21 cellular contexts compared by ENCODE assay signal in the genomic region with DNA sequence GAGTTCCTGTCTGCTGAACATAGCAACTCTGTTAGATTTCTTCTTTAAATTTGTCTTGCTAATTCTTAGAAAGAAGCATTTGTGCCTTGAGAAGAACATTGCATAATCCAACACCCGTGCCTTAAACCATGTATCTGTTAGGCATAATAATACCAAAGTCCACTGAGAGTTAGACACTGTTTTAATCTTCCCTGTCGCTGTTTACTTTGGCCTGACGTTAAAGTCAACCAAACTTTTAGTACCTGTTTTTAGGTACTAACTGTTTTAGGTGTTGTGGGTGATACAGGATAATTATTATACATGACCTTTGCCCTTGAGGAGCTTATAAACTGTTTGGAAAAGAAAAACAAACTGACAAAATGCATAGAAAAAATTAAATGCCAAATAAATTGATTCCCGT. TPM values are rescaled to one million over a fixed set of nuclear protein-coding genes. Genes with fewer than 3 reads are reported as not detected.
DNase-seq lines count a peak whose midpoint lies in the region; ATAC-seq and TF ChIP-seq lines count a peak whose summit lies in the region.
"Had no signal": no experiment of that assay in that cellular context is flagged by ENCODE, and none has a peak within 500 bp of the region (broad histone marks: within the 10 kb centered on the region; RNA-seq: fewer than 3 reads in every experiment).

No MANE protein-coding gene starts in this region.

- H3K27ac Mint-ChIP-seq in stimulated activated memory B cell treated with anti-CD40 and anti-IgM and Interleukin-4, amounts not matched to agents 10 μg/mL and 1 μg/mL and 100 μg/mL, for 72 hours: peak overlapping the region; percentile 74
- H3K27ac Mint-ChIP-seq in CD14-positive monocyte: no peak overlapping the region

- H3K27ac ChIP-seq in SU-DHL-6 (ENCODE audit: low read depth, low read length) (peak overlapping the region; percentile 14; the same call in 1 of the 2 replicates), liver (ENCODE audit: low read depth in 1 of 2, low read length in 2 of 2) (peak overlapping the region; percentile 56 to 60)
- H3K27ac ChIP-seq: coronary artery, heart left ventricle, testis had no signal

- no peaks in the 10 kb centered on the region for H3K27me3 Mint-ChIP-seq in stimulated activated memory B cell treated with anti-CD40 and anti-IgM and Interleukin-4, amounts not matched to agents 10 μg/mL and 1 μg/mL and 100 μg/mL, for 72 hours
- peaks cover 0 to 1% (median 0%) of the 10 kb centered on the region in 3 donors for H3K27me3 Mint-ChIP-seq in CD14-positive monocyte (ENCODE audit: low read depth in 3 of 3)
- H3K27me3 Mint-ChIP-seq: IgD-negative memory B cell had no signal

- ATAC-seq in stimulated activated memory B cell treated with anti-CD40 and anti-IgM and Interleukin-4, amounts not matched to agents 10 μg/mL and 1 μg/mL and 100 μg/mL, for 72 hours: no peak
- ATAC-seq in HG03139 (IDR thresholded peaks at IDR 0.05; ENCODE audit: unreplicated experiment): no peak
- ATAC-seq: heart left ventricle, PC-3, sciatic nerve had no signal

- intact Hi-C loops in CD14-positive monocyte (cut with micrococcal nuclease): no loop called here

- H3K4me3 ChIP-seq in SU-DHL-6 (ENCODE audit: insufficient read depth, low read length, poor library complexity, severe bottlenecking): no peak overlapping the region
- H3K4me3 ChIP-seq in liver (ENCODE audit: low read depth in 1 of 3, low read length in 3 of 3): no peak overlapping the region
- H3K4me3 ChIP-seq: coronary artery, heart left ventricle, MG63, testis had no signal

- TF ChIP-seq RAD21 in liver (IDR thresholded peaks at IDR 0.05): peak; percentile 22 to 33

- H2AFZ ChIP-seq in SU-DHL-6 (ENCODE audit: low read depth, low read length, severe bottlenecking): no peak overlapping the region

- H3K9me2 ChIP-seq in SU-DHL-6 (replicated peaks; ENCODE audit: insufficient read depth, low read length): no peaks in the 10 kb centered on the region

- peaks cover 8 to 31% (median 21%) of the 10 kb centered on the region in 4 donors for H3K4me1 ChIP-seq in liver (ENCODE audit: control insufficient read depth in 4 of 4, insufficient read depth in 4 of 4, low read length in 3 of 4)
- H3K4me1 ChIP-seq: heart left ventricle, testis had no signal

- no peak overlapping the region for H3K4me3 Mint-ChIP-seq in stimulated activated memory B cell treated with anti-CD40 and anti-IgM and Interleukin-4, amounts not matched to agents 10 μg/mL and 1 μg/mL and 100 μg/mL, for 72 hours
- H3K4me3 Mint-ChIP-seq in CD14-positive monocyte: no peak overlapping the region

- H3K9me3 ChIP-seq in SU-DHL-6 (ENCODE audit: insufficient read depth, low read length) (no peaks in the 10 kb centered on the region), liver (ENCODE audit: control insufficient read depth in 4 of 4, low read length in 3 of 4) (no peaks in the 10 kb centered on the region)
- H3K9me3 ChIP-seq: MG63, testis had no signal

- 30% methylated on average over 4 of the region's 4 CpGs for WGBS in liver

- no peaks in the 10 kb centered on the region for H3K79me2 ChIP-seq in SU-DHL-6 (ENCODE audit: insufficient read depth, low read length)

- DNase-seq in HuH-7 (ENCODE audit: low spot score) (peak; percentile 40), CD14-positive monocyte (ENCODE audit: low spot score) (no peak), GM03348 (ENCODE audit: low spot score) (no peak)
- DNase-seq: activated CD8-positive, alpha-beta memory T cell treated with anti-CD3 and anti-CD28 coated beads, Interleukin-2, amount 50 U/mL, for 4 hours; activated gamma-delta T cell; DMS79; heart left ventricle; MG63; NCI-H1694; NCI-H69; PC-3; SIG-M5; T-helper 1 cell; testis had no signal

- H3K9ac ChIP-seq in SU-DHL-6 (ENCODE audit: low read length): no peak overlapping the region
- peak overlapping the region in 1 of 2 donors; percentile 55 for H3K9ac ChIP-seq in liver (ENCODE audit: low read depth in 1 of 2, low read length in 2 of 2)

- peaks cover 15% of the 10 kb centered on the region for H3K36me3 Mint-ChIP-seq in stimulated activated memory B cell treated with anti-CD40 and anti-IgM and Interleukin-4, amounts not matched to agents 10 μg/mL and 1 μg/mL and 100 μg/mL, for 72 hours
- H3K36me3 Mint-ChIP-seq in CD14-positive monocyte: peaks cover under 1 to 14% of the 10 kb centered on the region in 2 donors

- H3F3A ChIP-seq in SU-DHL-6 (ENCODE audit: insufficient read depth): 0 out of 2 replicates have a peak, but pooled peaks cover 4% of the 10 kb centered on the region

- H3K9me3 Mint-ChIP-seq in stimulated activated memory B cell treated with anti-CD40 and anti-IgM and Interleukin-4, amounts not matched to agents 10 μg/mL and 1 μg/mL and 100 μg/mL, for 72 hours: peaks cover 3% of the 10 kb centered on the region
- no peaks in the 10 kb centered on the region for H3K9me3 Mint-ChIP-seq in CD14-positive monocyte

- H3K4me2 ChIP-seq in SU-DHL-6 (ENCODE audit: low read depth, low read length, poor library complexity, severe bottlenecking): peak overlapping the region; percentile 40

- H3K27me3 ChIP-seq in SU-DHL-6 (ENCODE audit: low read length) (no peaks in the 10 kb centered on the region), liver (ENCODE audit: control insufficient read depth in 4 of 4, insufficient read depth in 4 of 4, low read length in 3 of 4) (no peaks in the 10 kb centered on the region)
- H3K27me3 ChIP-seq: heart left ventricle, MG63, testis had no signal

- TF ChIP-seq CTCF in SU-DHL-6 (IDR thresholded peaks at IDR 0.05; ENCODE audit: insufficient read depth, low read length, poor library complexity, severe bottlenecking): no peak
- TF ChIP-seq CTCF in liver (IDR thresholded peaks at IDR 0.05; ENCODE audit: low read depth, low read length, missing input control): no peak
- no peak for TF ChIP-seq CTCF in CD14-positive monocyte (IDR thresholded peaks at IDR 0.05)

- H3K36me3 ChIP-seq in SU-DHL-6 (ENCODE audit: low read length) (no peaks in the 10 kb centered on the region), liver (ENCODE audit: control insufficient read depth in 4 of 4, insufficient read depth in 3 of 4, low read depth in 1 of 4, low read length in 3 of 4) (peaks cover 0 to 6% (median 3%) of the 10 kb centered on the region in 4 donors)
- H3K36me3 ChIP-seq: MG63 had no signal

- H3K4me1 Mint-ChIP-seq in stimulated activated memory B cell treated with anti-CD40 and anti-IgM and Interleukin-4, amounts not matched to agents 10 μg/mL and 1 μg/mL and 100 μg/mL, for 72 hours: peaks cover 37% of the 10 kb centered on the region
- H3K4me1 Mint-ChIP-seq in CD14-positive monocyte: peaks cover 17% of the 10 kb centered on the region

- no peaks in the 10 kb centered on the region for H4K20me1 ChIP-seq in SU-DHL-6 (ENCODE audit: low read depth, low read length)

TF ChIP-seq in liver, 16 proteins besides CTCF, POLR2A, EP300 and RAD21 (continues in another document):
- TF ChIP-seq NR2F2 (IDR thresholded peaks at IDR 0.05) (no peak), JUND (IDR thresholded peaks at IDR 0.05) (peak in 1 of 2 donors; percentile 91), HNF4G (IDR thresholded peaks at IDR 0.05) (peak; percentile 87), TAF1 (conservative IDR thresholded peaks at IDR 0.05) (no peak), HNF4A (conservative IDR thresholded peaks at IDR 0.05) (peak; percentile 91 to 95), FOXA2 (IDR thresholded peaks at IDR 0.05) (peak; percentile 98), MAX (IDR thresholded peaks at IDR 0.05) (peak; percentile 25), SP1 (IDR thresholded peaks at IDR 0.05) (peak; percentile 87), YY1 (IDR thresholded peaks at IDR 0.05) (peak; percentile 67), FOXA1 (IDR thresholded peaks at IDR 0.05) (peak; percentile 95)
- TF ChIP-seq, protein P1, sequence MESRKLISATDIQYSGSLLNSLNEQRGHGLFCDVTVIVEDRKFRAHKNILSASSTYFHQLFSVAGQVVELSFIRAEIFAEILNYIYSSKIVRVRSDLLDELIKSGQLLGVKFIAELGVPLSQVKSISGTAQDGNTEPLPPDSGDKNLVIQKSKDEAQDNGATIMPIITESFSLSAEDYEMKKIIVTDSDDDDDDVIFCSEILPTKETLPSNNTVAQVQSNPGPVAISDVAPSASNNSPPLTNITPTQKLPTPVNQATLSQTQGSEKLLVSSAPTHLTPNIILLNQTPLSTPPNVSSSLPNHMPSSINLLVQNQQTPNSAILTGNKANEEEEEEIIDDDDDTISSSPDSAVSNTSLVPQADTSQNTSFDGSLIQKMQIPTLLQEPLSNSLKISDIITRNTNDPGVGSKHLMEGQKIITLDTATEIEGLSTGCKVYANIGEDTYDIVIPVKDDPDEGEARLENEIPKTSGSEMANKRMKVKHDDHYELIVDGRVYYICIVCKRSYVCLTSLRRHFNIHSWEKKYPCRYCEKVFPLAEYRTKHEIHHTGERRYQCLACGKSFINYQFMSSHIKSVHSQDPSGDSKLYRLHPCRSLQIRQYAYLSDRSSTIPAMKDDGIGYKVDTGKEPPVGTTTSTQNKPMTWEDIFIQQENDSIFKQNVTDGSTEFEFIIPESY (IDR thresholded peaks at IDR 0.05): peak; percentile 44

RNA-seq across cellular contexts. Expression of gene KLHDC10, which starts 43.6 kb away (rescaled TPM):
- 10 to 100 TPM; 24.0 to 31.2 TPM for total RNA-seq in liver
- 10 to 100 TPM; 10.8 TPM for polyA plus RNA-seq in liver
- 1 to 10 TPM; 1.1 to 2.9 TPM for polyA plus RNA-seq in CD14-positive monocyte
